Comparison of ENCODE assay signal across 3 cellular contexts in the genomic region with DNA sequence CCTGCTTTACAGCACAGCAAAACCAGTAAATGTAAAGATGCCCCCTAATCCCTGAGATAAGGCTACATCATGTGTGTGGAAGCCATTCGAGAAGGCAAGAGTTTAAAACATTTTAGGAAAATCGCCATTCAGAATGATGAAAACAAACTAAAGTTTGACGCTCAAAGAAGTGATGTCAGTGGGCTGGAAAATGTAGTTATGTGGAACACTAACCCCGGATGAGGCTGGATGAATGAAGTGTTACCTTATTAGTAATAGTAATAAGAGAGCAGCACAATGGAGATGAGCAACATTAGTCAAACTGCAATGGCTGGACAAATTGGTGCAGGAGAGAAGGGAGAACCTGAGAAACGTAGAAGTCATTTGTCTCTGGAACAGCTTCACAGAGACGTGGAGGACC.
TF ChIP-seq lines count a peak whose summit lies in the region.

No MANE protein-coding gene starts in this region.

TF ChIP-seq in HepG2, 621 proteins besides CTCF, POLR2A, EP300 and RAD21:
- TF ChIP-seq REPIN1 (CRISPR knock-in tag; IDR thresholded peaks at IDR 0.05; ENCODE audit: borderline replicate concordance, low read depth) (no peak), AHR (CRISPR knock-in tag; IDR thresholded peaks at IDR 0.05) (no peak), MED1 (CRISPR knock-in tag; IDR thresholded peaks at IDR 0.05) (no peak), ADNP (CRISPR knock-in tag; IDR thresholded peaks at IDR 0.05) (no peak), KAT8 (CRISPR knock-in tag; IDR thresholded peaks at IDR 0.05) (no peak), ATF7 (IDR thresholded peaks at IDR 0.05) (0 out of 2 replicates have a peak, but pooled peaks have one; percentile 8), ATF7 (CRISPR knock-in tag; IDR thresholded peaks at IDR 0.05) (no peak), ZMYM3 (CRISPR knock-in tag; IDR thresholded peaks at IDR 0.05) (no peak), MAFF (IDR thresholded peaks at IDR 0.05; ENCODE audit: low read depth, low read length) (no peak), CENPT (CRISPR knock-in tag; IDR thresholded peaks at IDR 0.05; ENCODE audit: low read depth) (no peak), IRX3 (CRISPR knock-in tag; IDR thresholded peaks at IDR 0.05; ENCODE audit: borderline replicate concordance, low read depth) (no peak), ZNF589 (CRISPR knock-in tag; conservative IDR thresholded peaks at IDR 0.05) (no peak), U2AF1 (optimal IDR thresholded peaks at IDR 0.05; ENCODE audit: low read depth, low read length) (no peak), ZNF230 (CRISPR knock-in tag; IDR thresholded peaks at IDR 0.05) (no peak), CREB1 (IDR thresholded peaks at IDR 0.05) (peak; percentile 60), CREB1 (CRISPR knock-in tag; IDR thresholded peaks at IDR 0.05) (no peak)
- TF ChIP-seq, protein P1, sequence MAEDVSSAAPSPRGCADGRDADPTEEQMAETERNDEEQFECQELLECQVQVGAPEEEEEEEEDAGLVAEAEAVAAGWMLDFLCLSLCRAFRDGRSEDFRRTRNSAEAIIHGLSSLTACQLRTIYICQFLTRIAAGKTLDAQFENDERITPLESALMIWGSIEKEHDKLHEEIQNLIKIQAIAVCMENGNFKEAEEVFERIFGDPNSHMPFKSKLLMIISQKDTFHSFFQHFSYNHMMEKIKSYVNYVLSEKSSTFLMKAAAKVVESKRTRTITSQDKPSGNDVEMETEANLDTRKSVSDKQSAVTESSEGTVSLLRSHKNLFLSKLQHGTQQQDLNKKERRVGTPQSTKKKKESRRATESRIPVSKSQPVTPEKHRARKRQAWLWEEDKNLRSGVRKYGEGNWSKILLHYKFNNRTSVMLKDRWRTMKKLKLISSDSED (CRISPR knock-in tag; IDR thresholded peaks at IDR 0.05) = no peak

TF ChIP-seq in GM23338, 12 proteins besides CTCF, POLR2A, EP300 and RAD21:
- no peak for TF ChIP-seq EZH2phosphoT487 (IDR thresholded peaks at IDR 0.05; ENCODE audit: unreplicated experiment)

TF ChIP-seq in K562, 482 proteins besides CTCF, POLR2A, EP300 and RAD21:
- TF ChIP-seq RBM14 (IDR thresholded peaks at IDR 0.05; ENCODE audit: borderline replicate concordance, insufficient read depth, low read depth, low read length) (no peak), ZNF589 (CRISPR knock-in tag; IDR thresholded peaks at IDR 0.05; ENCODE audit: low read depth) (no peak), ATF7 (IDR thresholded peaks at IDR 0.05) (peak; percentile 49; the same call in 1 of the 2 replicates), ATF1 (CRISPR knock-in tag; IDR thresholded peaks at IDR 0.05) (no peak), ATF1 (tag; IDR thresholded peaks at IDR 0.05) (peak; percentile 51; the same call in 1 of the 2 replicates), TFAM (CRISPR knock-in tag; conservative IDR thresholded peaks at IDR 0.05) (no peak)
- TF ChIP-seq, protein P2, sequence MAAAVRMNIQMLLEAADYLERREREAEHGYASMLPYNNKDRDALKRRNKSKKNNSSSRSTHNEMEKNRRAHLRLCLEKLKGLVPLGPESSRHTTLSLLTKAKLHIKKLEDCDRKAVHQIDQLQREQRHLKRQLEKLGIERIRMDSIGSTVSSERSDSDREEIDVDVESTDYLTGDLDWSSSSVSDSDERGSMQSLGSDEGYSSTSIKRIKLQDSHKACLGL (CRISPR knock-in tag; IDR thresholded peaks at IDR 0.05; ENCODE audit: borderline replicate concordance, poor library complexity, severe bottlenecking) = no peak
TF ChIP-seq in K562: peak in this region for 2.
